Comparison of ENCODE assay signal across 8 cellular contexts in the genomic region with DNA sequence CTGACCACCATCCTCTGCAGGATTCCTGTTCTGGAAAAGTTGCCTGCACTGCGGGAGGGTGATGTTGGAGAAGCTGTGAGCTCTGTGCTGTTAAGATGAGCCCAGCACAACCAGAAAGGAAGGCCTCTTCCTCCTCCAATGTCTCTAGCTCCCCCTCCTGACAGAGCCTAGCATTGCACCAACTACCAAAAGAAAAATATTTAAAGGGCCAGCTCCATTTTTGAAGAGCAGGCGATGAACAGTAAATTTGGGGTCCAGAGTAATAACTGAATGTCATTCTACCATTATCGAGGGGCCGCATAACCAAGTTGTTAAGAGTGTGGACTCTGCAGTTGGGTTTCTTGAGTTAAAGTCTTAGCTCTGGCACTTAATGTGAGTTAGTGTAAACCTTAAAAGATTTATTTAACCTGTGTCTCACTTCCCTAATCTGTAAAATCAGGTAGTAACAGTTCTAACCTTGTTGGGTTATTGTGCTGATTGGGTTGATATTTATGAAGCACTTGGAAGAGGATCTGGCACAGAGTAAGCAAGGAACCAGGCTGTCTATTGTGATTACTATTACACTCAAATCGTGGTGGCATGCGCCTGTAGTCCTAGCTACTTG. TPM values are rescaled to one million over a fixed set of nuclear protein-coding genes. Genes with fewer than 3 reads are reported as not detected.
DNase-seq lines count a peak whose midpoint lies in the region; ATAC-seq, FAIRE-seq and TF ChIP-seq lines count a peak whose summit lies in the region.

No MANE protein-coding gene starts in this region.

- H3K27me3 Mint-ChIP-seq in WTC11 (ENCODE audit: low read depth), result no peaks in the 10 kb centered on the region; the same call in 1 of the 2 replicates

- in situ Hi-C loops in G401 (cut with HindIII; ENCODE audit: low sequenced_read_pairs) (no loop called here), mammary epithelial cell (cut with MboI; ENCODE audit: low sequenced_read_pairs in 2 of 2) (loop anchor here (5.0 to 10.0 kb wide), 4 partner anchors 169 to 249 kb away; no protein-coding TSS in a partner anchor)

- H3K36me3 ChIP-seq in mammary epithelial cell (ENCODE audit: insufficient read depth, low read length) (no peaks in the 10 kb centered on the region), kidney (ENCODE audit: control insufficient read depth in 1 of 2, insufficient read depth in 2 of 2, low read length in 2 of 2) (no peaks in the 10 kb centered on the region)

- no TSS peak for BruUV-seq in mammary epithelial cell (replicated peaks; lab: Mats Ljungman, UMichigan)

- no peak overlapping the region for H3K9ac ChIP-seq in mammary epithelial cell (ENCODE audit: insufficient read depth, low read length)
- H3K9ac ChIP-seq in kidney (ENCODE audit: low read length in 2 of 2), result no peak overlapping the region

- TF ChIP-seq CTCF in WTC11 (IDR thresholded peaks at IDR 0.05) (peak; percentile 74), mammary epithelial cell (conservative IDR thresholded peaks at IDR 0.05 in 1 of 2, IDR thresholded peaks at IDR 0.05 in 1 of 2; ENCODE audit: extremely low read depth in 1 of 2, insufficient read depth in 1 of 2, low read depth in 1 of 2, low read length in 2 of 2) (peak; percentile 89 to 97), kidney (IDR thresholded peaks at IDR 0.05; ENCODE audit: borderline replicate concordance, extremely low read depth, insufficient read depth) (peak; percentile 90)

- no peak overlapping the region for H3K27ac Mint-ChIP-seq in WTC11

- DNase-seq in G401 (ENCODE audit: low spot score) (peak; percentile 53), NCI-H2107 treated with DMSO at 0.1 percent for 48 hours (lab: John Stamatoyannopoulos, UW; ENCODE audit: unreplicated experiment) (peak; percentile 75), WTC11 (ENCODE audit: low spot score) (peak; percentile 81), mammary epithelial cell (peak; percentile 60), kidney (no peak)
- peak; percentile 82 to 88 for DNase-seq in stimulated activated CD4-positive, alpha-beta T cell treated with anti-CD3 and anti-CD28 coated beads, Interleukin-2, amount 100 ng/mL, for 24 hours

- ATAC-seq in HG02623 (IDR thresholded peaks at IDR 0.05; ENCODE audit: unreplicated experiment), result peak; percentile 72
- ATAC-seq in WTC11, result peak; percentile 96
- no peak for ATAC-seq in GM18517 (IDR thresholded peaks at IDR 0.05; ENCODE audit: unreplicated experiment)

- CTCF ChIA-PET in WTC11 (lab: Charles Lee), result interaction anchor here (0.6 to 7.6 kb wide), 72 partner anchors 8 to 410 kb away, joined by 3 to 130 read pairs (median 6); a partner anchor contains a TSS
- CTCF ChIA-PET in mammary epithelial cell (lab: Charles Lee; ENCODE audit: low non-redundant PET), result interaction anchor here (0.5 to 1.5 kb wide), 10 partner anchors 24 to 248 kb away, joined by 3 to 19 read pairs (median 4); no protein-coding TSS in a partner anchor

- H3K9me3 Mint-ChIP-seq in WTC11, result no peaks in the 10 kb centered on the region

- no peak overlapping the region for H3K4me3 Mint-ChIP-seq in WTC11

- H3K4me2 ChIP-seq in mammary epithelial cell (ENCODE audit: insufficient read depth, low read depth, low read length), result no peak overlapping the region

- 34% methylated on average over 6 of the region's 6 CpGs for WGBS in mammary epithelial cell (ENCODE audit: low coverage, missing lambda C conversion rate)

- H3K4me1 ChIP-seq in mammary epithelial cell (ENCODE audit: insufficient read depth, low read length), result peaks cover 3% of the 10 kb centered on the region
- H3K4me1 ChIP-seq in kidney (ENCODE audit: control insufficient read depth in 1 of 2, insufficient read depth in 1 of 2, low read depth in 1 of 2, low read length in 2 of 2), result no peaks in the 10 kb centered on the region

- dilution Hi-C loops in mammary epithelial cell (cut with HindIII; ENCODE audit: low sequenced_read_pairs), result no loop called here

- POLR2A ChIA-PET in WTC11 (lab: Charles Lee), result interaction anchor here (0.5 to 1.2 kb wide), 5 partner anchors 9 to 247 kb away, joined by 3 to 4 read pairs (median 4); no protein-coding TSS in a partner anchor

- H3K4me3 ChIP-seq in mammary epithelial cell (replicated peaks in 1 of 3; ENCODE audit: insufficient read depth in 1 of 3, low read depth in 2 of 3, low read length in 3 of 3), result no peak overlapping the region
- no peak overlapping the region for H3K4me3 ChIP-seq in kidney (ENCODE audit: low read length in 2 of 2)

- no peaks in the 10 kb centered on the region for H4K20me1 ChIP-seq in mammary epithelial cell (ENCODE audit: insufficient read depth, low read length)

- FAIRE-seq in kidney (lab: Jason Lieb, UNC), result no peak

- H3K9me3 ChIP-seq in mammary epithelial cell (replicated peaks; ENCODE audit: insufficient read depth, low read length) (no peaks in the 10 kb centered on the region), kidney (ENCODE audit: control insufficient read depth in 1 of 2, low read length in 2 of 2) (no peaks in the 10 kb centered on the region)

- no peaks in the 10 kb centered on the region for H3K27me3 ChIP-seq in mammary epithelial cell (ENCODE audit: insufficient read depth, low read length)

- intact Hi-C loops in mammary epithelial cell (cut with micrococcal nuclease) (loop anchor here (1.0 to 10.0 kb wide), 9 partner anchors 51 to 569 kb away; a partner anchor contains a TSS), kidney (cut with DNase I) (loop anchor here (5.0 kb wide), 1 partner anchor 246 kb away; no protein-coding TSS in a partner anchor)

- peaks cover 4% of the 10 kb centered on the region; the same call in 1 of the 2 replicates for H3K4me1 Mint-ChIP-seq in WTC11

- no peak overlapping the region for H3K27ac ChIP-seq in mammary epithelial cell (ENCODE audit: insufficient read depth, low read depth, low read length)
- H3K27ac ChIP-seq in kidney (ENCODE audit: low read depth in 2 of 2, low read length in 2 of 2), result no peak overlapping the region

- H2AFZ ChIP-seq in mammary epithelial cell (ENCODE audit: low read depth, low read length), result peak overlapping the region; percentile 37

- no peaks in the 10 kb centered on the region for H3K36me3 Mint-ChIP-seq in WTC11

- H3K79me2 ChIP-seq in mammary epithelial cell (ENCODE audit: insufficient read depth, low read length), result no peaks in the 10 kb centered on the region

TF ChIP-seq in WTC11, 78 proteins besides CTCF, POLR2A, EP300 and RAD21:
- TF ChIP-seq, protein P1, sequence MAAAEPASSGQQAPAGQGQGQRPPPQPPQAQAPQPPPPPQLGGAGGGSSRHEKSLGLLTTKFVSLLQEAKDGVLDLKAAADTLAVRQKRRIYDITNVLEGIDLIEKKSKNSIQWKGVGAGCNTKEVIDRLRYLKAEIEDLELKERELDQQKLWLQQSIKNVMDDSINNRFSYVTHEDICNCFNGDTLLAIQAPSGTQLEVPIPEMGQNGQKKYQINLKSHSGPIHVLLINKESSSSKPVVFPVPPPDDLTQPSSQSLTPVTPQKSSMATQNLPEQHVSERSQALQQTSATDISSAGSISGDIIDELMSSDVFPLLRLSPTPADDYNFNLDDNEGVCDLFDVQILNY (CRISPR knock-in tag; IDR thresholded peaks at IDR 0.05), result no peak
- TF ChIP-seq ELF4 (CRISPR knock-in tag; IDR thresholded peaks at IDR 0.05; ENCODE audit: low read depth), result no peak
- no peak for TF ChIP-seq NFATC4 (CRISPR knock-in tag; IDR thresholded peaks at IDR 0.05)
- TF ChIP-seq CREB1 (CRISPR knock-in tag; IDR thresholded peaks at IDR 0.05), result no peak
- TF ChIP-seq IRF2 (CRISPR knock-in tag; IDR thresholded peaks at IDR 0.05; ENCODE audit: borderline replicate concordance, low read depth), result no peak
- no peak for TF ChIP-seq TEAD4 (CRISPR knock-in tag; IDR thresholded peaks at IDR 0.05)
- no peak for TF ChIP-seq ZNF671 (CRISPR knock-in tag; IDR thresholded peaks at IDR 0.05)

RNA-seq across cellular contexts. Expression of a gene that starts 3.9 kb away (rescaled TPM):
- total RNA-seq in G401 (2014; rRNA removed; shearing (Covaris generic)), result not detected in 2 replicates
- total RNA-seq in WTC11 (2021), result not detected in 3 replicates
- total RNA-seq in mammary epithelial cell, result not detected
- polyA plus RNA-seq in mammary epithelial cell, result not detected
- polyA minus RNA-seq in mammary epithelial cell, result not detected
- not detected for total RNA-seq in kidney
- not detected for polyA plus RNA-seq in kidney (ENCODE audit: insufficient read depth, low read depth, low replicate concordance)

RNA-seq across cellular contexts. Expression of a gene that starts 28.3 kb away (rescaled TPM):
- total RNA-seq in G401 (2014; rRNA removed; shearing (Covaris generic)), result not detected in 2 replicates
- total RNA-seq in WTC11 (2021), result not detected in 3 replicates
- not detected for total RNA-seq in mammary epithelial cell
- polyA plus RNA-seq in mammary epithelial cell, result not detected
- not detected for polyA minus RNA-seq in mammary epithelial cell
- total RNA-seq in kidney, result not detected
- not detected for polyA plus RNA-seq in kidney (ENCODE audit: insufficient read depth, low read depth, low replicate concordance)

RNA-seq across cellular contexts. Expression of a gene that starts 42.6 kb away (rescaled TPM):
- total RNA-seq in G401 (2014; rRNA removed; shearing (Covaris generic)), result 16.4 and 22.2 TPM in 2 replicates
- total RNA-seq in WTC11 (2021) (8.1 to 12.3 TPM (median 8.5 TPM) in 3 replicates), mammary epithelial cell (10 to 100 TPM in 1 of 2 donors, 1 to 10 TPM in 1; 9.3 to 13.2 TPM), kidney (11.3 TPM)
- polyA plus RNA-seq in mammary epithelial cell (5.6 TPM), kidney (ENCODE audit: insufficient read depth, low read depth, low replicate concordance) (6.2 TPM)
- polyA minus RNA-seq in mammary epithelial cell, result 4.6 TPM
